8 cellular contexts compared by ENCODE assay signal in the genomic region with DNA sequence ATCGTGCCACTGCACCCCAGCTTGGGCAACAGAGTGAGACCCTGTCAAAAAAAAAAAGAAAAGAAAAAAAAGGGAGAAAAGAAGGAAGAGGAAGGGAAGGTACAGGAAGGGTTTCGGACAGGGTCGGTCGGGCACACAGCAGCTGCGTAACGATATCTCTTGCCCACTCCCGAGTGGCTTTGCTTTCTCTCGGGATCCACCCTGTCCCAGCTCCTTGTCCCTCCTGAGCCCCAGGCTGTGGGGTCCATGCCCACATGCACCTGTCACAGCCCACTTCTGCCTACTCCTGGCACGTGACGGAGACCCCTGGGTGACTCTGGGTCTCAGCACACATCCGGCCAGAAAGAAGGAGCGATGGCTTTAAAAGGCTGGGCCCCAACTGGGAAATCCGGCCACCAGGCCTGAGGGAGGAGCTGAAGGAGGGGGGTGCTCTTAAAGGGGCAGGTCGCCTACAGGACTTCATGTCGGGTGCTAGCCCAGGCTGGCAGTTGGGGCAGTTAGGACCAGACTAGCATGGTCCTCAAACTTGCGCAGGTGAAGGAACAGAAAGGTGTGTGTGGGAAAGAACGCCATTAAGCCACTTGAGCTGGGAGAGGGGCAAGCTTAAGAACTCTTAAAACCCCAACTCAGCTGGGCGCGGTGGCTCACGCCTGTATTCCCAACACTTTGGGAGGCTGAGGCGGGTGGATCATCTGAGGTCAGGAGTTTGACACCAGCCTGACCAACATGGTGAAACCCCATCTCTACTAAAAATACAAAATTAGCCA. TPM values are rescaled to one million over a fixed set of nuclear protein-coding genes. Genes with fewer than 3 reads are reported as not detected.
DNase-seq lines count a peak whose midpoint lies in the region; ATAC-seq, FAIRE-seq and TF ChIP-seq lines count a peak whose summit lies in the region.

A gene with protein sequence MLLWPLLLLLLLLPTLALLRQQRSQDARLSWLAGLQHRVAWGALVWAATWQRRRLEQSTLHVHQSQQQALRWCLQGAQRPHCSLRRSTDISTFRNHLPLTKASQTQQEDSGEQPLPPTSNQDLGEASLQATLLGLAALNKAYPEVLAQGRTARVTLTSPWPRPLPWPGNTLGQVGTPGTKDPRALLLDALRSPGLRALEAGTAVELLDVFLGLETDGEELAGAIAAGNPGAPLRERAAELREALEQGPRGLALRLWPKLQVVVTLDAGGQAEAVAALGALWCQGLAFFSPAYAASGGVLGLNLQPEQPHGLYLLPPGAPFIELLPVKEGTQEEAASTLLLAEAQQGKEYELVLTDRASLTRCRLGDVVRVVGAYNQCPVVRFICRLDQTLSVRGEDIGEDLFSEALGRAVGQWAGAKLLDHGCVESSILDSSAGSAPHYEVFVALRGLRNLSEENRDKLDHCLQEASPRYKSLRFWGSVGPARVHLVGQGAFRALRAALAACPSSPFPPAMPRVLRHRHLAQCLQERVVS (minus strand): TSS at position 362 of the 767 bp plus-strand sequence. CDS start 913 bp downstream, outside the sequence.

- no peaks in the 10 kb centered on the region for H3K9me3 ChIP-seq in spleen

- H3K27ac ChIP-seq in VCaP (peak within 1 kb of the TSS; percentile 63; the same call in 1 of the 2 replicates), spleen (peak within 1 kb of the TSS; percentile 84 to 94 (median 89))

- intact Hi-C loops in spleen (cut with DNase I; ENCODE audit: low total_unique reads), result no loop called here

- peaks cover 27 to 64% (median 44%) of the 10 kb centered on the region in 6 donors for H3K4me1 ChIP-seq in spleen

- H3K36me3 ChIP-seq in bronchial epithelial cell (ENCODE audit: control insufficient read depth, insufficient read depth, low read length) (no peaks in the 10 kb centered on the region), spleen (peaks cover 0 to 37% (median 8%) of the 10 kb centered on the region in 6 donors)

- DNase-seq in NCI-H2196 (lab: John Stamatoyannopoulos, UW; ENCODE audit: unreplicated experiment) (peak; percentile 56), bronchial epithelial cell (ENCODE audit: low read depth) (peak; percentile 69), iris pigment epithelial cell (ENCODE audit: low read depth) (peak; percentile 76), spleen (peak; percentile 95)

- ATAC-seq in GM18505 (IDR thresholded peaks at IDR 0.05; ENCODE audit: unreplicated experiment) (peak; percentile 71), HG02970 (IDR thresholded peaks at IDR 0.05; ENCODE audit: low FRiP score, unreplicated experiment) (peak; percentile 72), HG03469 (IDR thresholded peaks at IDR 0.05; ENCODE audit: unreplicated experiment) (no peak)

- 16 to 20% (median 19%) methylated on average over 21 of the region's 21 CpGs for WGBS in spleen, 5 donors

- H3K27me3 ChIP-seq in bronchial epithelial cell (ENCODE audit: control insufficient read depth, insufficient read depth, low read length) (no peaks in the 10 kb centered on the region), spleen (replicated peaks in 1 of 7) (no peaks in the 10 kb centered on the region)

- H3K4me3 ChIP-seq in bronchial epithelial cell (ENCODE audit: low read depth, low read length) (peak within 1 kb of the TSS; percentile 84), spleen (peak within 1 kb of the TSS; percentile 60 to 84 (median 71))

- FAIRE-seq in bronchial epithelial cell (lab: Jason Lieb, UNC), result no peak

- TF ChIP-seq CTCF in VCaP (conservative IDR thresholded peaks at IDR 0.05), result no peak
- TF ChIP-seq CTCF in bronchial epithelial cell (IDR thresholded peaks at IDR 0.05; ENCODE audit: insufficient read depth, low read length, severe bottlenecking), result no peak
- no peak for TF ChIP-seq CTCF in spleen (IDR thresholded peaks at IDR 0.05 in 8 of 11, conservative IDR thresholded peaks at IDR 0.05 in 3 of 11)

- TF ChIP-seq POLR2A in GM18505 (IDR thresholded peaks at IDR 0.05; ENCODE audit: borderline replicate concordance, extremely low read depth, insufficient read depth, insufficient read length) (peak; percentile 71), spleen (IDR thresholded peaks at IDR 0.05) (peak in 1 of 3 donors; percentile 50)

RNA-seq across cellular contexts. Expression of the gene that starts here (rescaled TPM):
- 5.9 and 6.8 TPM in 2 replicates for total RNA-seq in bronchial epithelial cell
- 100 to 1,000 TPM in 3 of 7 donors, 10 to 100 TPM in 4; 29.4 to 122 (median 58.0) TPM for total RNA-seq in spleen
- polyA plus RNA-seq in spleen, result 10 to 100 TPM; 22.0 to 33.1 (median 26.1) TPM
